ENCODE assay signal across 35 cellular contexts in genomic region chr12:82993610-82994009, GRCh38.
"Had no signal": no experiment of that assay in that cellular context is flagged by ENCODE, and none has a peak within 500 bp of the region (broad histone marks: within the 10 kb centered on the region; RNA-seq: fewer than 3 reads in every experiment).

No MANE protein-coding gene starts in this region.

- H3K27ac ChIP-seq: KMS-11 had no signal

- H3K4me3 ChIP-seq: MG63 had no signal

- H3K4me2 ChIP-seq: KMS-11 had no signal

- H3K9me3 ChIP-seq: MG63 had no signal

- DNase-seq: Karpas-422, Kasumi-1, KG1, MG63, MM.1S, MV-4-11, NCI-H1048, NCI-H1092, NCI-H1092 treated with DMSO at 0.1 percent for 48 hours, NCI-H1105, NCI-H1105 treated with DMSO at 0.1 percent for 48 hours, NCI-H1417, NCI-H1417 treated with DMSO at 0.1 percent for 48 hours, NCI-H1436, NCI-H1436 treated with DMSO at 0.1 percent for 48 hours, NCI-H146, NCI-H1694, NCI-H1694 treated with DMSO at 0.1 percent for 48 hours, NCI-H187, NCI-H187 treated with DMSO at 0.1 percent for 48 hours, NCI-H1930, NCI-H2029, NCI-H2029 treated with DMSO at 0.1 percent for 48 hours, NCI-H2081, NCI-H2081 treated with DMSO at 0.1 percent for 48 hours, NCI-H2107, NCI-H2171, NCI-H2171 treated with DMSO at 0.1 percent for 48 hours, NCI-H2227 treated with DMSO at 0.1 percent for 48 hours, NCI-H226, NCI-H345, NCI-H446, NCI-H446 treated with DMSO at 0.1 percent for 48 hours, NCI-H510A had no signal
